ENCODE assay signal across 8 cellular contexts in the genomic region with DNA sequence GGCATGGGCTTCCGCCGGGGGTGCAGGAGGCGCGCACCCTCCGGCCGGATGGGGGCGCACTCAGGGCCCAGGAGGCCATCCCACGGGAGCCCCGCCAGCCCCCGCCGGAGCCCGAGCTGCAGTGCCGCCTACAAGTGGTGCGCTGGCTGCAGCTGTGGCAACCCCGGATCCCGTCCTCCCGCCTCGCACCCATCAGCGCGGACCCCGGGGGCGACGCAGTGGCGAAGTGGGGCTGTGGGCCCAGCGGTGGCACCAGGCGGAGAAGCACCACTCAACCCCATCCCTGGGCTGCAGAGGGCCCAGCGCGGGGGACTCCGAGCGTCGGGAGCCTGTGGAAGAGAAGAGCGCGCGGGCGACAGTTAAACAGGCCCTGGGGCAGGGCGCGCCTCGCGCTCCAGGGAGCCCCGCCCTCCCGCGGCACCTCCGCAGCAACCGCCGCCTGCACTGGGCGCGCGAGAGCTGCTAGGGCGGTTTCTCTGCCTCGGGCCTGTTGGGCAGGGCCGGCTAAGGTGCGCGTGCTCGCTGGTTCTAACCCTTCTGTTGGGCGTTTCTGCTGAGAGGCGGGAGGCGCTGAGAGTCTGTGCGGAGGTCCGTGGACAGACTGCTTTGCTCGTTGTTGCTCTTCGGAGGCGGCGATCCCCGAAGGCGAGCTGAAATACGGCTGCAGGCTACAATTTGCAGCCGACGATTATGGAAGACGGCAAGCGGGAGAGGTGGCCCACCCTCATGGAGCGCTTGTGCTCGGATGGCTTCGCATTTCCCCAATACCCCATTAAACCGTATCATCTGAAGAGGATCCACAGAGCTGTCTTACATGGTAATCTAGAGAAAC. TPM values are rescaled to one million over a fixed set of nuclear protein-coding genes. Genes with fewer than 3 reads are reported as not detected.
DNase-seq lines count a peak whose midpoint lies in the region; ATAC-seq lines count a peak whose summit lies in the region.
"Not testable (repeated sequence)": the region's sequence is repeated elsewhere in the genome, so short reads cannot be mapped to it uniquely, and the experiment has no call there.

A gene (plus strand): TSS at position 104 of the 832 bp plus-strand sequence. CDS start 587 bp downstream, at position 691.

- peak within 1 kb of the TSS; percentile 83 for H3K27ac ChIP-seq in right cardiac atrium (ENCODE audit: low read length)
- peak within 1 kb of the TSS; percentile 76 for H3K27ac ChIP-seq in trophoblast cell (ENCODE audit: low read depth, low read length)

- not testable (repeated sequence) for H3K79me2 ChIP-seq in trophoblast cell (ENCODE audit: control insufficient read depth, insufficient read depth, low read length, poor library complexity)

- H3K4me2 ChIP-seq in trophoblast cell (ENCODE audit: low read length), result peak within 1 kb of the TSS; percentile 100

- peak within 1 kb of the TSS; percentile 94 for H4K91ac ChIP-seq in trophoblast cell (ENCODE audit: low read depth, low read length)

- not testable (repeated sequence) for H3K27me3 ChIP-seq in right cardiac atrium (ENCODE audit: control insufficient read depth, insufficient read depth); trophoblast cell (ENCODE audit: insufficient read depth, low read length)

- not testable (repeated sequence) for H2AK5ac ChIP-seq in trophoblast cell (ENCODE audit: low read length)

- peak within 1 kb of the TSS; percentile 75 for H2BK120ac ChIP-seq in trophoblast cell (ENCODE audit: insufficient read depth, low read length, poor library complexity)

- H3K9me3 ChIP-seq in right cardiac atrium (ENCODE audit: control insufficient read depth, low read length); trophoblast cell (ENCODE audit: insufficient read depth, low read depth, low read length): not testable (repeated sequence)

- peak within 1 kb of the TSS; percentile 98 for H4K8ac ChIP-seq in trophoblast cell (ENCODE audit: low read depth, low read length)

- peak; percentile 54 for DNase-seq in GM04504 (ENCODE audit: low read depth)
- peak; percentile 71 for DNase-seq in HT-29 (ENCODE audit: low spot score)
- peak; percentile 7 for DNase-seq in brain pericyte (ENCODE audit: low read depth, low spot score)
- peak; percentile 83 to 95 (median 95) for DNase-seq in right cardiac atrium
- peak; percentile 33 to 61 for DNase-seq in trophoblast cell
- peak; percentile 43 for DNase-seq in stromal cell of bone marrow (ENCODE audit: low read depth)

- H3K18ac ChIP-seq in trophoblast cell (ENCODE audit: low read length), result peak within 1 kb of the TSS; percentile 97

- WGBS in right cardiac atrium, result under 1% methylated on average over 55 of the region's 74 CpGs
- WGBS in trophoblast cell (ENCODE audit: extremely low coverage, insufficient coverage, insufficient read length), result no CpG with 5 or more reads among the region's 74 CpGs

- H2BK12ac ChIP-seq in trophoblast cell (ENCODE audit: low read length), result peak within 1 kb of the TSS; percentile 23

- ATAC-seq in GM21723 (IDR thresholded peaks at IDR 0.05; ENCODE audit: unreplicated experiment), result peak; percentile 96
- ATAC-seq in activated CD4-positive, CD25-positive, alpha-beta regulatory T cell treated with anti-CD3 and anti-CD28 coated beads, Interleukin-2, amount 50 U/mL, for 24 hours, result peak; percentile 95 to 96
- peak; percentile 97 for ATAC-seq in right cardiac atrium

- H2AFZ ChIP-seq in trophoblast cell (ENCODE audit: insufficient read depth, low read length, poor library complexity), result peak within 1 kb of the TSS; percentile 86

- intact Hi-C loops in right cardiac atrium (cut with DNase I), result not testable (repeated sequence)

- H3K79me1 ChIP-seq in trophoblast cell (ENCODE audit: low read length), result not testable (repeated sequence)

- peak within 1 kb of the TSS; percentile 58 for H3K4ac ChIP-seq in trophoblast cell (ENCODE audit: low read depth, low read length)

- H3K9ac ChIP-seq in trophoblast cell (ENCODE audit: low read length), result peak within 1 kb of the TSS; percentile 93

- H3K4me3 ChIP-seq in right cardiac atrium (ENCODE audit: low read length) (peak within 1 kb of the TSS; percentile 62), trophoblast cell (ENCODE audit: low read depth, low read length) (peak within 1 kb of the TSS; percentile 81)

- H2BK5ac ChIP-seq in trophoblast cell (ENCODE audit: low read depth, low read length, poor library complexity), result peak within 1 kb of the TSS; percentile 80

- H3K36me3 ChIP-seq in trophoblast cell (ENCODE audit: control insufficient read depth in 1 of 2, insufficient read depth in 2 of 2, low read length in 2 of 2), result not testable (repeated sequence)

- H3K4me1 ChIP-seq in right cardiac atrium (ENCODE audit: control insufficient read depth, insufficient read depth, low read length); trophoblast cell (ENCODE audit: control insufficient read depth in 1 of 2, insufficient read depth in 2 of 2, low read length in 2 of 2): not testable (repeated sequence)

- peak within 1 kb of the TSS; percentile 89 for H3K14ac ChIP-seq in trophoblast cell (ENCODE audit: low read length)

- H3K23ac ChIP-seq in trophoblast cell (ENCODE audit: low read length), result not testable (repeated sequence)

- peak within 1 kb of the TSS; percentile 96 for H4K12ac ChIP-seq in trophoblast cell (ENCODE audit: low read depth, low read length)

RNA-seq across cellular contexts. Expression of the gene that starts here (rescaled TPM):
- total RNA-seq in HT-29 (2014; rRNA removed; shearing (Covaris generic)), result 6.2 and 8.1 TPM in 2 replicates
- 10 to 100 TPM in 1 of 4 donors, 1 to 10 TPM in 3; 8.2 to 10.6 (median 9.4) TPM for total RNA-seq in right cardiac atrium
- 3.3 TPM for polyA plus RNA-seq in right cardiac atrium
- polyA plus RNA-seq in trophoblast cell (2013), result 3.4 and 3.5 TPM in 2 replicates

Comparison
In these comparisons a context has a peak if more than half of its experiments do, and no peak if none do; other contexts are left out.
1. Peak in every context shown above with its lines: DNase-seq, ATAC-seq, H3K4me3 ChIP-seq and H3K27ac ChIP-seq.
2. DNase-seq: peak in every context shown above with its lines; median percentile 95 in right cardiac atrium; 71 in HT-29; 54 in GM04504; 47 in trophoblast cell; 43 in stromal cell of bone marrow; 7 in brain pericyte.